20 cellular contexts compared by ENCODE assay signal in the genomic region with DNA sequence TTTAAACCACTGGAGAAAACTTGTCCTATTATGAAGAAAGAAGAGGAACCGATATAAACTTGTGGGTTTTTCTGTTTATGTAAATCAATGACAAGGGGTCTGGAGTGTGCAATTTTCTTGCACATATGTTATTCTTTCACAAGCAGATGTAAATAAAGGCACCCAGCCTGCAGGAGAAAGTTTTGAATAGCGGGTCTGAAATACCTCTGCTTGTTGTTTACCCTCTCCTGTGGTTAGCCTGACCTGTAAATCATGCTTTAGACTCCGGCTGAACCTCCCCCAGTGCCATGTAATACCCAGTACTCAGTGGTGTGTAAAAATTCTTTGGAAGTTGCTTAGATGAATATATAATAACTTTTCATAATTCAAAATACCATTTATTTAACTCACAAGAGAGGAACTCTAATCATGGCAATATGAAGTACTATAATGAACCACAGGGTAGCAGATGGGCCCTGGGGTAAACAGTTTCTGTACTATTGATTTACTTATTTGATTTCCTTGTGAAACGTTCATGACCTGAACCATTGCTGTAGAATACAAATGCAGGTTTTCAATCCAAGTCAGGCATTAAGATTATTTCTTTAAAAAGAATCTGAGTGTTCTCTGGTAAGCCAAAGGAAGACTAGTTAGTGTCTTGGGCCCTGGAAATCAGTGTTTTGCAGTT.
DNase-seq lines count a peak whose midpoint lies in the region; ATAC-seq and TF ChIP-seq lines count a peak whose summit lies in the region.
"Had no signal": no experiment of that assay in that cellular context is flagged by ENCODE, and none has a peak within 500 bp of the region (broad histone marks: within the 10 kb centered on the region; RNA-seq: fewer than 3 reads in every experiment).

No MANE protein-coding gene starts in this region.

- no peaks in the 10 kb centered on the region for H3K9me3 Mint-ChIP-seq in mesothelial cell of epicardium
- no peaks in the 10 kb centered on the region for H3K9me3 Mint-ChIP-seq in chondrocyte (ENCODE audit: low read depth)
- H3K9me3 Mint-ChIP-seq: CD8-positive, alpha-beta memory T cell; naive thymus-derived CD8-positive, alpha-beta T cell; stimulated activated naive B cell treated with anti-CD40 and anti-IgM and Interleukin-4, amounts not matched to agents 10 μg/mL and 1 μg/mL and 100 μg/mL, for 72 hours had no signal

- no peaks in the 10 kb centered on the region for H3K36me3 Mint-ChIP-seq in mesothelial cell of epicardium
- no peaks in the 10 kb centered on the region for H3K36me3 Mint-ChIP-seq in chondrocyte (ENCODE audit: low read depth)
- H3K36me3 Mint-ChIP-seq: CD8-positive, alpha-beta memory T cell; naive thymus-derived CD8-positive, alpha-beta T cell; stimulated activated naive B cell treated with anti-CD40 and anti-IgM and Interleukin-4, amounts not matched to agents 10 μg/mL and 1 μg/mL and 100 μg/mL, for 72 hours had no signal

- ATAC-seq in GM18858 (IDR thresholded peaks at IDR 0.05; ENCODE audit: unreplicated experiment) (peak; percentile 50), HG02759 (IDR thresholded peaks at IDR 0.05; ENCODE audit: unreplicated experiment) (peak; percentile 48), left lung (peak; percentile 21)
- ATAC-seq: naive thymus-derived CD8-positive, alpha-beta T cell; pancreas had no signal

- in situ Hi-C loops in astrocyte of the cerebellum (cut with HindIII; ENCODE audit: low sequenced_read_pairs), result no loop called here

- H3K4me3 ChIP-seq in astrocyte of the cerebellum (ENCODE audit: low read depth, low read length) (no peak overlapping the region), left lung (no peak overlapping the region)
- H3K4me3 ChIP-seq: pancreas, thoracic aorta had no signal

- DNase-seq in astrocyte of the cerebellum (ENCODE audit: low read depth), result peak; percentile 40
- DNase-seq in left lung, result no peak
- DNase-seq in mesothelial cell of epicardium (ENCODE audit: low spot score in 2 of 2, unreplicated experiment in 2 of 2), result no peak
- no peak for DNase-seq in chondrocyte (ENCODE audit: low spot score)
- no peak for DNase-seq in activated T-cell treated with anti-CD3 and anti-CD28 coated beads, Interleukin-2, amount 50 U/mL, for 48 hours
- DNase-seq: activated CD4-positive, alpha-beta T cell treated with anti-CD3 and anti-CD28 coated beads, Interleukin-2, amount 50 U/mL, for 1 hour; activated CD8-positive, alpha-beta memory T cell treated with anti-CD3 and anti-CD28 coated beads, Interleukin-2, amount 50 U/mL, for 48 hours; activated gamma-delta T cell; amniotic stem cell; CD8-positive, alpha-beta memory T cell; effector CD4-positive, alpha-beta T cell; naive thymus-derived CD8-positive, alpha-beta T cell; NCI-H1436; NCI-H526 treated with DMSO at 0.1 percent for 48 hours; pancreas; SHP77 treated with DMSO at 0.1 percent for 48 hours; stimulated activated naive B cell treated with anti-CD40 and anti-IgM and Interleukin-4, amounts not matched to agents 10 μg/mL and 1 μg/mL and 100 μg/mL, for 72 hours had no signal

- no peak overlapping the region for H3K27ac Mint-ChIP-seq in mesothelial cell of epicardium
- no peak overlapping the region for H3K27ac Mint-ChIP-seq in chondrocyte (ENCODE audit: unreplicated experiment)
- H3K27ac Mint-ChIP-seq: CD8-positive, alpha-beta memory T cell; naive thymus-derived CD8-positive, alpha-beta T cell; stimulated activated naive B cell treated with anti-CD40 and anti-IgM and Interleukin-4, amounts not matched to agents 10 μg/mL and 1 μg/mL and 100 μg/mL, for 72 hours had no signal

- H3K27me3 ChIP-seq in left lung, result no peaks in the 10 kb centered on the region
- H3K27me3 ChIP-seq: pancreas had no signal

- H3K4me1 Mint-ChIP-seq in mesothelial cell of epicardium (peaks cover 3% of the 10 kb centered on the region), chondrocyte (ENCODE audit: low read depth) (peaks cover 9% of the 10 kb centered on the region)
- H3K4me1 Mint-ChIP-seq: stimulated activated naive B cell treated with anti-CD40 and anti-IgM and Interleukin-4, amounts not matched to agents 10 μg/mL and 1 μg/mL and 100 μg/mL, for 72 hours had no signal

- no peaks in the 10 kb centered on the region for H3K36me3 ChIP-seq in left lung
- H3K36me3 ChIP-seq: pancreas, thoracic aorta had no signal

- intact Hi-C loops in left lung (cut with DNase I), result loop anchor here in 1 of 2 donors (5.0 kb wide), 1 partner anchor 406 kb away; no protein-coding TSS in a partner anchor

- no peaks in the 10 kb centered on the region for H3K4me1 ChIP-seq in left lung
- H3K4me1 ChIP-seq: pancreas had no signal

- no peaks in the 10 kb centered on the region for H3K27me3 Mint-ChIP-seq in mesothelial cell of epicardium (ENCODE audit: low read depth)
- no peaks in the 10 kb centered on the region for H3K27me3 Mint-ChIP-seq in chondrocyte (ENCODE audit: low read depth)

- H3K9me3 ChIP-seq in left lung, result no peaks in the 10 kb centered on the region
- H3K9me3 ChIP-seq: pancreas, thoracic aorta had no signal

- no peak overlapping the region for H3K27ac ChIP-seq in left lung
- H3K27ac ChIP-seq: pancreas, thoracic aorta had no signal

- TF ChIP-seq CTCF in astrocyte of the cerebellum (IDR thresholded peaks at IDR 0.05; ENCODE audit: low read depth, low read length, missing control alignments), result no peak
- TF ChIP-seq CTCF in left lung (IDR thresholded peaks at IDR 0.05), result no peak
- no peak for TF ChIP-seq CTCF in mesothelial cell of epicardium (IDR thresholded peaks at IDR 0.05; ENCODE audit: unreplicated experiment)
- no peak for TF ChIP-seq CTCF in chondrocyte (IDR thresholded peaks at IDR 0.05)

- H3K4me3 Mint-ChIP-seq in mesothelial cell of epicardium (no peak overlapping the region), chondrocyte (ENCODE audit: unreplicated experiment) (no peak overlapping the region)
- H3K4me3 Mint-ChIP-seq: CD8-positive, alpha-beta memory T cell; naive thymus-derived CD8-positive, alpha-beta T cell; stimulated activated naive B cell treated with anti-CD40 and anti-IgM and Interleukin-4, amounts not matched to agents 10 μg/mL and 1 μg/mL and 100 μg/mL, for 72 hours had no signal
